In the genomic region with DNA sequence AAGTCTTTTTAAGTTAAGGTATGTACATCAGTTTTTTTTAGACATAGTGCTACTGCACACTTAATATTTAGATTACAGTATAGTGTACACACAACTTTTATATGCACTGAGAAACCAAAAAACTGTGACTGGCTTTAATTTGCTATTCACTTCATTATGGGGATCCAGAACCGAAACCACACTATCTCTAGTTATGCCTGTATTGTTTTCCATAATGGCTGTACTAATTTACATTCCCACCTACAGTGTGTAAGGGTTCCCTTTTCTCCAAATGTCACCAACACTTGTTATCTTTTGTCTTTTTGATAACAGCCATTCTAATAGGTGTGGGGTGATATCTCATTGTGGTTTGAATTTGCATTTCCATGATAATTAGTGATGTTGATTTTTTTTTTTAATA, we compare ENCODE assay signal across 2 cellular contexts.
A peak's percentile ranks its signal among the peaks of the same experiment; 100 is the strongest.
TF ChIP-seq lines count a peak whose summit lies in the region.

No MANE protein-coding gene starts in this region.

TF ChIP-seq in HepG2, 621 proteins besides CTCF, POLR2A, EP300 and RAD21 (continued from another document):
- TF ChIP-seq, protein P1, sequence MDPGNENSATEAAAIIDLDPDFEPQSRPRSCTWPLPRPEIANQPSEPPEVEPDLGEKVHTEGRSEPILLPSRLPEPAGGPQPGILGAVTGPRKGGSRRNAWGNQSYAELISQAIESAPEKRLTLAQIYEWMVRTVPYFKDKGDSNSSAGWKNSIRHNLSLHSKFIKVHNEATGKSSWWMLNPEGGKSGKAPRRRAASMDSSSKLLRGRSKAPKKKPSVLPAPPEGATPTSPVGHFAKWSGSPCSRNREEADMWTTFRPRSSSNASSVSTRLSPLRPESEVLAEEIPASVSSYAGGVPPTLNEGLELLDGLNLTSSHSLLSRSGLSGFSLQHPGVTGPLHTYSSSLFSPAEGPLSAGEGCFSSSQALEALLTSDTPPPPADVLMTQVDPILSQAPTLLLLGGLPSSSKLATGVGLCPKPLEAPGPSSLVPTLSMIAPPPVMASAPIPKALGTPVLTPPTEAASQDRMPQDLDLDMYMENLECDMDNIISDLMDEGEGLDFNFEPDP (CRISPR knock-in tag; conservative IDR thresholded peaks at IDR 0.05): 0 out of 2 replicates have a peak, but pooled peaks have one; percentile 34

TF ChIP-seq in SK-N-SH treated with all-trans-retinoic acid at 6 μM for 48 hours, 23 proteins besides CTCF, POLR2A, EP300 and RAD21 (continued from another document):
- TF ChIP-seq ISL1 (CRISPR knock-in tag; IDR thresholded peaks at IDR 0.05): no peak
- no peak for TF ChIP-seq ZNF565 (CRISPR knock-in tag; conservative IDR thresholded peaks at IDR 0.05; ENCODE audit: low read depth)
- no peak for TF ChIP-seq OSR1 (CRISPR knock-in tag; IDR thresholded peaks at IDR 0.05)
